Comparison of ENCODE assay signal across 16 cellular contexts in genomic region chr6:91097316-91097878, GRCh38.
DNase-seq lines count a peak whose midpoint lies in the region; ATAC-seq, FAIRE-seq and TF ChIP-seq lines count a peak whose summit lies in the region.
"Had no signal": no experiment of that assay in that cellular context is flagged by ENCODE, and none has a peak within 500 bp of the region (broad histone marks: within the 10 kb centered on the region; RNA-seq: fewer than 3 reads in every experiment).

No MANE protein-coding gene starts in this region.

- ATAC-seq in pancreas (no peak), GM21360 (IDR thresholded peaks at IDR 0.05; ENCODE audit: unreplicated experiment) (no peak)
- ATAC-seq: naive thymus-derived CD8-positive, alpha-beta T cell; stimulated activated naive CD8-positive, alpha-beta T cell treated with anti-CD3 and anti-CD28 coated beads, Interleukin-15, Interleukin-2, amounts not matched to agents 100 U/mL and 50 U/mL, for 24 hours; T-helper 17 cell had no signal

- no peak overlapping the region for H3K4me3 Mint-ChIP-seq in activated naive CD4-positive, alpha-beta T cell treated with anti-CD3 and anti-CD28 coated beads, Interleukin-2, amount 10 ng/mL, durations not matched to agents 7 days and 5 days
- H3K4me3 Mint-ChIP-seq: activated naive CD8-positive, alpha-beta T cell; naive thymus-derived CD8-positive, alpha-beta T cell; T-helper 17 cell had no signal

- H3K27me3 ChIP-seq in A673 (replicated peaks; ENCODE audit: insufficient read depth, low read depth, low read length, poor library complexity), result no peaks in the 10 kb centered on the region
- no peaks in the 10 kb centered on the region for H3K27me3 ChIP-seq in pancreas

- CTCF ChIA-PET in A673 (lab: Charles Lee), result no interaction called here
- CTCF ChIA-PET in activated naive CD4-positive, alpha-beta T cell treated with anti-CD3 and anti-CD28 coated beads, Interleukin-2, amount 10 ng/mL, durations not matched to agents 7 days and 5 days (lab: Charles Lee), result no interaction called here

- intact Hi-C loops in A673 (cut with micrococcal nuclease; ENCODE audit: unreplicated experiment) (no loop called here), pancreas (cut with DNase I) (no loop called here)

- H3K9me3 ChIP-seq in A673 (ENCODE audit: low read depth, low read length, poor library complexity, severe bottlenecking), result no peaks in the 10 kb centered on the region
- no peaks in the 10 kb centered on the region for H3K9me3 ChIP-seq in pancreas

- H3K36me3 ChIP-seq in A673 (ENCODE audit: insufficient read depth, low read length, poor library complexity, severe bottlenecking), result no peaks in the 10 kb centered on the region
- H3K36me3 ChIP-seq in pancreas, result no peaks in the 10 kb centered on the region

- H3K36me3 Mint-ChIP-seq in activated naive CD4-positive, alpha-beta T cell treated with anti-CD3 and anti-CD28 coated beads, Interleukin-2, amount 10 ng/mL, durations not matched to agents 7 days and 5 days, result no peaks in the 10 kb centered on the region
- H3K36me3 Mint-ChIP-seq: activated naive CD8-positive, alpha-beta T cell; naive thymus-derived CD8-positive, alpha-beta T cell had no signal

- TF ChIP-seq CTCF in A673 (conservative IDR thresholded peaks at IDR 0.05; ENCODE audit: low read depth, low read length) (no peak), pancreas (IDR thresholded peaks at IDR 0.05) (no peak)

- no TSS peak for BruUV-seq in A673 (replicated peaks; lab: Mats Ljungman, UMichigan)

- POLR2A ChIA-PET in A673 (lab: Charles Lee; ENCODE audit: low non-redundant PET), result no interaction called here

- H3K27me3 Mint-ChIP-seq in activated naive CD4-positive, alpha-beta T cell treated with anti-CD3 and anti-CD28 coated beads, Interleukin-2, amount 10 ng/mL, durations not matched to agents 7 days and 5 days, result no peaks in the 10 kb centered on the region

- DNase-seq in A673 (ENCODE audit: low spot score), result peak; percentile 18
- peak; percentile 16 for DNase-seq in NCI-H2196 (lab: John Stamatoyannopoulos, UW; ENCODE audit: unreplicated experiment)
- DNase-seq in fibroblast of the conjunctiva (ENCODE audit: low read depth), result peak; percentile 4
- peak; percentile 4 for DNase-seq in occipital lobe (lab: John Stamatoyannopoulos, UW)
- no peak for DNase-seq in pancreas
- no peak for DNase-seq in activated naive CD4-positive, alpha-beta T cell treated with anti-CD3 and anti-CD28 coated beads, Interleukin-2, amount 10 ng/mL, durations not matched to agents 7 days and 5 days
- DNase-seq in iPS-NIHi11 (ENCODE audit: low spot score), result no peak
- DNase-seq: activated CD4-positive, CD25-positive, alpha-beta regulatory T cell treated with anti-CD3 and anti-CD28 coated beads, Interleukin-2, amount 50 U/mL, for 72 hours; Calu3; cerebellar nuclear complex; naive thymus-derived CD8-positive, alpha-beta T cell; stimulated activated naive CD8-positive, alpha-beta T cell treated with anti-CD3 and anti-CD28 coated beads, Interleukin-15, Interleukin-2, amounts not matched to agents 100 U/mL and 50 U/mL, for 24 hours; T-helper 17 cell had no signal

- H3K4me1 Mint-ChIP-seq in activated naive CD4-positive, alpha-beta T cell treated with anti-CD3 and anti-CD28 coated beads, Interleukin-2, amount 10 ng/mL, durations not matched to agents 7 days and 5 days, result no peaks in the 10 kb centered on the region
- H3K4me1 Mint-ChIP-seq: naive thymus-derived CD8-positive, alpha-beta T cell; T-helper 17 cell had no signal

- H3K4me3 ChIP-seq in A673 (ENCODE audit: low read depth, low read length, poor library complexity, severe bottlenecking) (no peak overlapping the region), pancreas (no peak overlapping the region)
- H3K4me3 ChIP-seq: skin epidermis had no signal

- no peak overlapping the region for H3K27ac Mint-ChIP-seq in activated naive CD4-positive, alpha-beta T cell treated with anti-CD3 and anti-CD28 coated beads, Interleukin-2, amount 10 ng/mL, durations not matched to agents 7 days and 5 days
- H3K27ac Mint-ChIP-seq: activated naive CD8-positive, alpha-beta T cell; naive thymus-derived CD8-positive, alpha-beta T cell; T-helper 17 cell had no signal

- WGBS in pancreas, 2 donors, result 44 to 56% methylated on average over 6 of the region's 6 CpGs

- no peaks in the 10 kb centered on the region for H3K9me3 Mint-ChIP-seq in activated naive CD4-positive, alpha-beta T cell treated with anti-CD3 and anti-CD28 coated beads, Interleukin-2, amount 10 ng/mL, durations not matched to agents 7 days and 5 days

- FAIRE-seq in pancreas (lab: Jason Lieb, UNC), result no peak

- H3K4me1 ChIP-seq in A673 (ENCODE audit: insufficient read depth, low read length, poor library complexity, severe bottlenecking), result peaks cover 10% of the 10 kb centered on the region
- H3K4me1 ChIP-seq in pancreas, result no peaks in the 10 kb centered on the region

- no peak overlapping the region for H3K27ac ChIP-seq in A673 (ENCODE audit: low read depth, low read length, poor library complexity, severe bottlenecking)
- H3K27ac ChIP-seq in pancreas, result no peak overlapping the region
- H3K27ac ChIP-seq: skin epidermis had no signal

Comparison
In these comparisons a context has a peak if more than half of its experiments do, and no peak if none do; other contexts are left out.
1. DNase-seq: peak in A673 (single experiment), NCI-H2196 (single experiment), fibroblast of the conjunctiva (single experiment) and occipital lobe (single experiment); none in pancreas (0 of 6), activated naive CD4-positive, alpha-beta T cell treated with anti-CD3 and anti-CD28 coated beads, Interleukin-2, amount 10 ng/mL, durations not matched to agents 7 days and 5 days (single experiment) and iPS-NIHi11 (single experiment).